Comparison of ENCODE assay signal across 14 cellular contexts in genomic region chr17:4560837-4561241, GRCh38. TPM values are rescaled to one million over a fixed set of nuclear protein-coding genes. Genes with fewer than 3 reads are reported as not detected.
DNase-seq lines count a peak whose midpoint lies in the region; FAIRE-seq and TF ChIP-seq lines count a peak whose summit lies in the region.
"Had no signal": no experiment of that assay in that cellular context is flagged by ENCODE, and none has a peak within 500 bp of the region (broad histone marks: within the 10 kb centered on the region; RNA-seq: fewer than 3 reads in every experiment).

No MANE protein-coding gene starts in this region.

- H3K79me2 ChIP-seq in OCI-LY3 (ENCODE audit: low read length) = peaks cover 2% of the 10 kb centered on the region

- peak overlapping the region; percentile 36 for H3K4me2 ChIP-seq in OCI-LY3 (ENCODE audit: low read length)

- CTCF ChIA-PET in Caco-2 (lab: Charles Lee) = no interaction called here

- H3K4me1 Mint-ChIP-seq in Caco-2 (ENCODE audit: low read depth, unreplicated experiment) = peaks cover 4% of the 10 kb centered on the region

- TF ChIP-seq POLR2A in GM12892 (IDR thresholded peaks at IDR 0.05; ENCODE audit: low read depth, low read length) = no peak

- H3K4me3 Mint-ChIP-seq in Caco-2 (ENCODE audit: unreplicated experiment) = no peak overlapping the region
- H3K4me3 Mint-ChIP-seq: stimulated activated naive B cell treated with anti-CD40 and anti-IgM and Interleukin-4, amounts not matched to agents 10 μg/mL and 1 μg/mL and 100 μg/mL, for 72 hours had no signal

- no peak overlapping the region for H3K27ac Mint-ChIP-seq in Caco-2 (ENCODE audit: unreplicated experiment)
- H3K27ac Mint-ChIP-seq: activated T-helper 2 cell treated with anti-CD3 and anti-CD28 coated beads, Interferon-gamma antibody, Interleukin-2, Interleukin-4, amounts not matched to agents 10 μg/mL and 5 μg/mL and 100 μg/mL, durations not matched to agents 14 hours and 24 hours and 36 hours; stimulated activated naive B cell treated with anti-CD40 and anti-IgM and Interleukin-4, amounts not matched to agents 10 μg/mL and 1 μg/mL and 100 μg/mL, for 72 hours had no signal

- peaks cover 66% of the 10 kb centered on the region for H3K4me1 ChIP-seq in OCI-LY3 (ENCODE audit: low read length)
- no peaks in the 10 kb centered on the region for H3K4me1 ChIP-seq in Caco-2

- H2AFZ ChIP-seq in OCI-LY3 (ENCODE audit: low read depth, low read length) = peak overlapping the region; percentile 13; the same call in 1 of the 2 replicates

- BruUV-seq in Caco-2 (replicated peaks; lab: Mats Ljungman, UMichigan) = no TSS peak

- DNase-seq in GM12892 (ENCODE audit: insufficient read length) = no peak
- no peak for DNase-seq in epithelial cell of esophagus (ENCODE audit: low read depth)
- peak; percentile 58 for DNase-seq in posterior vena cava (ENCODE audit: low spot score)
- DNase-seq in AG08395 (ENCODE audit: low spot score) = no peak
- no peak for DNase-seq in HTR-8/SVneo (ENCODE audit: insufficient read length, low spot score)
- no peak for DNase-seq in Caco-2
- DNase-seq: activated CD4-positive, alpha-beta T cell treated with anti-CD3 and anti-CD28 coated beads for 4 hours; caudate nucleus; foreskin melanocyte; NCI-H524 treated with DMSO at 0.1 percent for 48 hours; stimulated activated naive B cell treated with anti-CD40 and anti-IgM and Interleukin-4, amounts not matched to agents 10 μg/mL and 1 μg/mL and 100 μg/mL, for 72 hours had no signal

- H3K27ac ChIP-seq in OCI-LY3 (ENCODE audit: low read length) = peak overlapping the region; percentile 75; the same call in 1 of the 2 replicates

- POLR2A ChIA-PET in Caco-2 (lab: Charles Lee) = no interaction called here

- peak overlapping the region; percentile 12; the same call in 1 of the 2 replicates for H3K9ac ChIP-seq in OCI-LY3 (ENCODE audit: low read length)

- H3K36me3 ChIP-seq in OCI-LY3 (replicated peaks; ENCODE audit: low read depth, low read length) (no peaks in the 10 kb centered on the region), Caco-2 (ENCODE audit: control insufficient read depth, insufficient read depth, low read length) (no peaks in the 10 kb centered on the region)

- no peaks in the 10 kb centered on the region for H4K20me1 ChIP-seq in OCI-LY3 (ENCODE audit: insufficient read depth, low read length)

- H3K27me3 Mint-ChIP-seq in Caco-2 (ENCODE audit: insufficient read depth, unreplicated experiment) = no peaks in the 10 kb centered on the region
- H3K27me3 Mint-ChIP-seq: stimulated activated naive B cell treated with anti-CD40 and anti-IgM and Interleukin-4, amounts not matched to agents 10 μg/mL and 1 μg/mL and 100 μg/mL, for 72 hours had no signal

- H3K27me3 ChIP-seq in OCI-LY3 (ENCODE audit: low read depth, low read length) (no peaks in the 10 kb centered on the region), Caco-2 (replicated peaks; ENCODE audit: control insufficient read depth, insufficient read depth, low read length) (no peaks in the 10 kb centered on the region)

- TF ChIP-seq CTCF in OCI-LY3 (IDR thresholded peaks at IDR 0.05; ENCODE audit: low read depth, low read length) = peak; percentile 19; the same call in 1 of the 2 replicates
- peak; percentile 13 for TF ChIP-seq CTCF in epithelial cell of esophagus (IDR thresholded peaks at IDR 0.05; ENCODE audit: insufficient read depth, low read depth, low read length, missing control alignments)
- peak in 1 of 2 experiments; percentile 4 for TF ChIP-seq CTCF in Caco-2 (IDR thresholded peaks at IDR 0.05; ENCODE audit: insufficient read depth in 1 of 2, low read depth in 1 of 2, low read length in 1 of 2, severe bottlenecking in 1 of 2, unreplicated experiment in 1 of 2)

- H3K9me3 Mint-ChIP-seq in Caco-2 (ENCODE audit: unreplicated experiment) = no peaks in the 10 kb centered on the region
- H3K9me3 Mint-ChIP-seq: activated T-helper 2 cell treated with anti-CD3 and anti-CD28 coated beads, Interferon-gamma antibody, Interleukin-2, Interleukin-4, amounts not matched to agents 10 μg/mL and 5 μg/mL and 100 μg/mL, durations not matched to agents 14 hours and 24 hours and 36 hours; stimulated activated naive B cell treated with anti-CD40 and anti-IgM and Interleukin-4, amounts not matched to agents 10 μg/mL and 1 μg/mL and 100 μg/mL, for 72 hours had no signal

- FAIRE-seq in GM12892 (lab: Jason Lieb, UNC) (peak; percentile 42), HTR-8/SVneo (lab: Jason Lieb, UNC) (no peak)
- FAIRE-seq: keratinocyte had no signal

- intact Hi-C loops in posterior vena cava (cut with DNase I) = no loop called here
- intact Hi-C loops in Caco-2 (cut with micrococcal nuclease; ENCODE audit: unreplicated experiment) = loop anchor here (10.0 kb wide), 1 partner anchor 134 kb away; no protein-coding TSS in a partner anchor

- no peaks in the 10 kb centered on the region for H3K9me3 ChIP-seq in OCI-LY3 (ENCODE audit: insufficient read depth, low read length)
- no peaks in the 10 kb centered on the region for H3K9me3 ChIP-seq in Caco-2

- no peak overlapping the region for H3K4me3 ChIP-seq in OCI-LY3 (ENCODE audit: low read length)
- no peak overlapping the region for H3K4me3 ChIP-seq in epithelial cell of esophagus (ENCODE audit: low read length)
- no peak overlapping the region for H3K4me3 ChIP-seq in Caco-2 (ENCODE audit: low read depth, low read length)

- peaks cover 10% of the 10 kb centered on the region for H3K36me3 Mint-ChIP-seq in Caco-2 (ENCODE audit: insufficient read depth, unreplicated experiment)
- H3K36me3 Mint-ChIP-seq: stimulated activated naive B cell treated with anti-CD40 and anti-IgM and Interleukin-4, amounts not matched to agents 10 μg/mL and 1 μg/mL and 100 μg/mL, for 72 hours had no signal

RNA-seq across cellular contexts. Expression of gene GGT6, which starts 0.5 kb away (rescaled TPM):
- not detected for polyA plus RNA-seq in GM12892 (2012; ENCODE audit: missing spikeins)
- total RNA-seq in posterior vena cava (not detected), Caco-2 (2022) (not detected in 2 replicates)
- total RNA-seq: activated T-helper 2 cell treated with anti-CD3 and anti-CD28 coated beads, Interferon-gamma antibody, Interleukin-2, Interleukin-4, amounts not matched to agents 10 μg/mL and 5 μg/mL and 100 μg/mL, durations not matched to agents 14 hours and 24 hours and 36 hours had no signal

RNA-seq across cellular contexts. Expression of gene MYBBP1A, which starts 5.7 kb away (rescaled TPM):
- polyA plus RNA-seq in GM12892 (2012; ENCODE audit: missing spikeins) = 29.3 TPM
- total RNA-seq in posterior vena cava (10 to 100 TPM; 37.9 to 41.0 TPM), Caco-2 (2022) (44.5 and 47.4 TPM in 2 replicates)

RNA-seq across cellular contexts. Expression of gene SMTNL2, which starts 23.5 kb away (rescaled TPM):
- polyA plus RNA-seq in GM12892 (2012; ENCODE audit: missing spikeins) = not detected
- total RNA-seq in posterior vena cava = 1 to 10 TPM; 2.0 to 3.0 TPM
- total RNA-seq in Caco-2 (2022) = 38.8 and 39.3 TPM in 2 replicates
- total RNA-seq: activated T-helper 2 cell treated with anti-CD3 and anti-CD28 coated beads, Interferon-gamma antibody, Interleukin-2, Interleukin-4, amounts not matched to agents 10 μg/mL and 5 μg/mL and 100 μg/mL, durations not matched to agents 14 hours and 24 hours and 36 hours had no signal
- polyA plus RNA-seq: keratinocyte had no signal
